Comparison of ENCODE assay signal across 14 cellular contexts in the genomic region with DNA sequence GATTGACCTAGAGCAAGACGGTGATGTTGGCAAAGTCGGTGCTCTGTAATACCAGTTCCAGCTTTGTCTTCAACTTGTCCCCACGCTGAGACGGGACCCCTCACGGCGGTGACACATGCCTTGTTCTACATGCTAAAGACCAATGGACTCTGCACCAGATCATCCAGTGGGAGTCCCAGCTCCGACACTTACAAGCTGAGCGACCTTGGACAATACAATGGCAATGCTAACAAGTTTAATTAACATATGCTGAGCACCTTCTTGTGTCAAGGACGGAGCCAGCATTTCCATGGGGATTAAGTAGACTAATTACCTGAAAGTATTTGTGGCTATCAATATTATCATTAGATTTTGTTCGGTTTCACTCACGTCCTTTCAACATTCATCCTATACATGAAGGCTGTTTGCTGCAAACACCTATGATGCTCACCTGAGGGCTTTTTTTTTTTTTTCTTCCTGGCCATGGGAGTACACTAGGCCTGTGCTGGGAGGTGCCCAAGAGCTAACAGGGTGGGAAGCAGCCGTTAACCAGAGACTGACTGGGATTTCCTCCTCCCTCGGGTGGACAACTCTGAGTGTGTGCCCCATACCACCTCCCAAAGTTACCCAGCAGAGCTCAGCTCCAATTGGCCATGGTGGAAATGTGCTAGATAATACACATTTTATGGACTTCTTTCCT.
DNase-seq lines count a peak whose midpoint lies in the region; ATAC-seq and TF ChIP-seq lines count a peak whose summit lies in the region.
"Had no signal": no experiment of that assay in that cellular context is flagged by ENCODE, and none has a peak within 500 bp of the region (broad histone marks: within the 10 kb centered on the region; RNA-seq: fewer than 3 reads in every experiment).

No MANE protein-coding gene starts in this region.

- no peak overlapping the region for H3K4me3 ChIP-seq in H7 (ENCODE audit: insufficient read depth, low read depth, low read length)
- H3K4me3 ChIP-seq in iPS DF 6.9 (ENCODE audit: low read length): no peak overlapping the region
- no peak overlapping the region for H3K4me3 ChIP-seq in neural progenitor cell
- H3K4me3 ChIP-seq: GM12878 had no signal

- peaks cover 41% of the 10 kb centered on the region for H3K4me1 Mint-ChIP-seq in WTC11
- peaks cover 31% of the 10 kb centered on the region for H3K4me1 Mint-ChIP-seq in neural progenitor cell
- H3K4me1 Mint-ChIP-seq: B cell had no signal

- H3K4me3 Mint-ChIP-seq in WTC11 (no peak overlapping the region), neural progenitor cell (no peak overlapping the region)
- H3K4me3 Mint-ChIP-seq: B cell; CD4-positive, alpha-beta T cell had no signal

- H3K27me3 Mint-ChIP-seq in WTC11 (ENCODE audit: low read depth): peaks cover 13% of the 10 kb centered on the region
- peaks cover 12% of the 10 kb centered on the region for H3K27me3 Mint-ChIP-seq in neural progenitor cell (ENCODE audit: insufficient read depth, low read depth)
- H3K27me3 Mint-ChIP-seq: CD4-positive, alpha-beta T cell had no signal

- peaks cover 13% of the 10 kb centered on the region for H4K20me1 ChIP-seq in neural progenitor cell (ENCODE audit: low read depth)

- WGBS in iPS DF 6.9 (ENCODE audit: insufficient coverage, insufficient read length): no CpG with 5 or more reads among the region's 13 CpGs

- peaks cover 1% of the 10 kb centered on the region; the same call in 1 of the 2 replicates for H3K4me1 ChIP-seq in iPS DF 6.9 (ENCODE audit: control insufficient read depth, insufficient read depth, low read length)
- H3K4me1 ChIP-seq in neural progenitor cell: peaks cover 33% of the 10 kb centered on the region

- H3K4me2 ChIP-seq in neural progenitor cell: no peak overlapping the region

- H3K36me3 Mint-ChIP-seq in WTC11 (no peaks in the 10 kb centered on the region), neural progenitor cell (no peaks in the 10 kb centered on the region)

- H3K27ac Mint-ChIP-seq in WTC11: no peak overlapping the region
- H3K27ac Mint-ChIP-seq in neural progenitor cell: no peak overlapping the region
- H3K27ac Mint-ChIP-seq: B cell; CD4-positive, alpha-beta T cell had no signal

- H3F3A ChIP-seq in neural progenitor cell (ENCODE audit: low read depth): peaks cover 22% of the 10 kb centered on the region

- H3K79me2 ChIP-seq in neural progenitor cell (ENCODE audit: low read depth): no peaks in the 10 kb centered on the region

- TF ChIP-seq CTCF in WTC11 (IDR thresholded peaks at IDR 0.05) (no peak), neural progenitor cell (IDR thresholded peaks at IDR 0.05) (no peak)

- H2AFZ ChIP-seq in neural progenitor cell (replicated peaks): no peak overlapping the region

- H3K27ac ChIP-seq in iPS DF 6.9 (ENCODE audit: low read length): no peak overlapping the region
- no peak overlapping the region for H3K27ac ChIP-seq in neural progenitor cell

- H3K9me3 ChIP-seq in iPS DF 6.9 (ENCODE audit: control insufficient read depth, insufficient read depth, low read length) (no peaks in the 10 kb centered on the region), neural progenitor cell (ENCODE audit: low read depth) (no peaks in the 10 kb centered on the region)

- DNase-seq in H7 (peak; percentile 35), WTC11 (ENCODE audit: low spot score) (no peak), iPS DF 6.9 (ENCODE audit: low read depth, low spot score) (peak; percentile 5), neural progenitor cell (ENCODE audit: low spot score) (peak; percentile 2), anterior cingulate cortex (lab: John Stamatoyannopoulos, UW) (no peak), NCI-H446 treated with DMSO at 0.1 percent for 48 hours (lab: John Stamatoyannopoulos, UW) (no peak), NCI-H510A treated with DMSO at 0.1 percent for 48 hours (lab: John Stamatoyannopoulos, UW) (no peak)
- DNase-seq: C1 segment of cervical spinal cord; Calu3; CD4-positive, alpha-beta T cell; DMS 273 treated with DMSO at 0.1 percent for 48 hours; GOT3 had no signal

- H3K9me3 Mint-ChIP-seq in WTC11 (no peaks in the 10 kb centered on the region), neural progenitor cell (no peaks in the 10 kb centered on the region)
- H3K9me3 Mint-ChIP-seq: CD4-positive, alpha-beta T cell had no signal

- no peak overlapping the region for H3K9ac ChIP-seq in neural progenitor cell

- no peaks in the 10 kb centered on the region for H3K36me3 ChIP-seq in H7 (replicated peaks; ENCODE audit: control insufficient read depth, insufficient read depth, low read length)
- H3K36me3 ChIP-seq in iPS DF 6.9 (ENCODE audit: control insufficient read depth, insufficient read depth, low read length): no peaks in the 10 kb centered on the region
- no peaks in the 10 kb centered on the region for H3K36me3 ChIP-seq in neural progenitor cell

- POLR2A ChIA-PET in WTC11 (lab: Charles Lee): interaction anchor here (0.6 kb wide), 1 partner anchor 144 kb away, joined by 3 read pairs; no protein-coding TSS in a partner anchor

- CTCF ChIA-PET in WTC11 (lab: Charles Lee): interaction anchor here (0.6 kb wide), 1 partner anchor 17 kb away, joined by 3 read pairs; no protein-coding TSS in a partner anchor

- peak; percentile 79 for ATAC-seq in WTC11
- ATAC-seq: GM12878 had no signal

- H3K27me3 ChIP-seq in H7 (ENCODE audit: control insufficient read depth, insufficient read depth, low read length) (0 out of 2 replicates have a peak, but pooled peaks cover 1% of the 10 kb centered on the region), iPS DF 6.9 (ENCODE audit: control insufficient read depth, insufficient read depth, low read length) (no peaks in the 10 kb centered on the region), neural progenitor cell (no peaks in the 10 kb centered on the region)

TF ChIP-seq in WTC11, 78 proteins besides CTCF, POLR2A, EP300 and RAD21 (continues in another document):
- TF ChIP-seq FOXK1 (CRISPR knock-in tag; IDR thresholded peaks at IDR 0.05) (no peak), ELF4 (CRISPR knock-in tag; IDR thresholded peaks at IDR 0.05; ENCODE audit: low read depth) (no peak), ATF2 (CRISPR knock-in tag; IDR thresholded peaks at IDR 0.05; ENCODE audit: borderline replicate concordance, low read depth) (no peak), AFF4 (CRISPR knock-in tag; IDR thresholded peaks at IDR 0.05; ENCODE audit: borderline replicate concordance) (no peak), TCF7 (CRISPR knock-in tag; IDR thresholded peaks at IDR 0.05; ENCODE audit: low read depth) (no peak), ZNF416 (CRISPR knock-in tag; IDR thresholded peaks at IDR 0.05) (no peak)
- TF ChIP-seq, protein P1, sequence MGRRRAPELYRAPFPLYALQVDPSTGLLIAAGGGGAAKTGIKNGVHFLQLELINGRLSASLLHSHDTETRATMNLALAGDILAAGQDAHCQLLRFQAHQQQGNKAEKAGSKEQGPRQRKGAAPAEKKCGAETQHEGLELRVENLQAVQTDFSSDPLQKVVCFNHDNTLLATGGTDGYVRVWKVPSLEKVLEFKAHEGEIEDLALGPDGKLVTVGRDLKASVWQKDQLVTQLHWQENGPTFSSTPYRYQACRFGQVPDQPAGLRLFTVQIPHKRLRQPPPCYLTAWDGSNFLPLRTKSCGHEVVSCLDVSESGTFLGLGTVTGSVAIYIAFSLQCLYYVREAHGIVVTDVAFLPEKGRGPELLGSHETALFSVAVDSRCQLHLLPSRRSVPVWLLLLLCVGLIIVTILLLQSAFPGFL (CRISPR knock-in tag; IDR thresholded peaks at IDR 0.05; ENCODE audit: borderline replicate concordance): no peak
- TF ChIP-seq, protein P2, sequence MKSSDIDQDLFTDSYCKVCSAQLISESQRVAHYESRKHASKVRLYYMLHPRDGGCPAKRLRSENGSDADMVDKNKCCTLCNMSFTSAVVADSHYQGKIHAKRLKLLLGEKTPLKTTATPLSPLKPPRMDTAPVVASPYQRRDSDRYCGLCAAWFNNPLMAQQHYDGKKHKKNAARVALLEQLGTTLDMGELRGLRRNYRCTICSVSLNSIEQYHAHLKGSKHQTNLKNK (CRISPR knock-in tag; IDR thresholded peaks at IDR 0.05): no peak

Comparison
In these comparisons a context has a peak if more than half of its experiments do, and no peak if none do; other contexts are left out.
1. DNase-seq: peak in H7 (single experiment), iPS DF 6.9 (single experiment) and neural progenitor cell (single experiment); none in WTC11 (single experiment), anterior cingulate cortex (0 of 58), NCI-H446 treated with DMSO at 0.1 percent for 48 hours (single experiment) and NCI-H510A treated with DMSO at 0.1 percent for 48 hours (single experiment).